ENCODE assay signal across 1 cellular context in genomic region chr12:45728625-45729232, GRCh38.
TF ChIP-seq lines count a peak whose summit lies in the region.

No MANE protein-coding gene starts in this region.

TF ChIP-seq in K562, 482 proteins besides CTCF, POLR2A, EP300 and RAD21 (continued from another document and continues in another):
- TF ChIP-seq RBM22 (IDR thresholded peaks at IDR 0.05; ENCODE audit: low read depth, low read length, poor library complexity, severe bottlenecking) = no peak
- TF ChIP-seq NFE2L1 (tag; IDR thresholded peaks at IDR 0.05; ENCODE audit: borderline replicate concordance, low read depth) = no peak
- TF ChIP-seq FOXP4 (CRISPR knock-in tag; IDR thresholded peaks at IDR 0.05; ENCODE audit: borderline replicate concordance) = 0 out of 2 replicates have a peak, but pooled peaks have one; percentile 32
- TF ChIP-seq ZNF23 (CRISPR knock-in tag; IDR thresholded peaks at IDR 0.05) = no peak
- 0 out of 2 replicates have a peak, but pooled peaks have one; percentile 34 for TF ChIP-seq ZNF143 (CRISPR knock-in tag; IDR thresholded peaks at IDR 0.05)
- TF ChIP-seq THAP7 (CRISPR knock-in tag; IDR thresholded peaks at IDR 0.05) = 0 out of 2 replicates have a peak, but pooled peaks have one; percentile 37
- TF ChIP-seq NCOA1 (IDR thresholded peaks at IDR 0.05; ENCODE audit: low read depth) = peak; percentile 57; the same call in 1 of the 2 replicates
- TF ChIP-seq, protein P1, sequence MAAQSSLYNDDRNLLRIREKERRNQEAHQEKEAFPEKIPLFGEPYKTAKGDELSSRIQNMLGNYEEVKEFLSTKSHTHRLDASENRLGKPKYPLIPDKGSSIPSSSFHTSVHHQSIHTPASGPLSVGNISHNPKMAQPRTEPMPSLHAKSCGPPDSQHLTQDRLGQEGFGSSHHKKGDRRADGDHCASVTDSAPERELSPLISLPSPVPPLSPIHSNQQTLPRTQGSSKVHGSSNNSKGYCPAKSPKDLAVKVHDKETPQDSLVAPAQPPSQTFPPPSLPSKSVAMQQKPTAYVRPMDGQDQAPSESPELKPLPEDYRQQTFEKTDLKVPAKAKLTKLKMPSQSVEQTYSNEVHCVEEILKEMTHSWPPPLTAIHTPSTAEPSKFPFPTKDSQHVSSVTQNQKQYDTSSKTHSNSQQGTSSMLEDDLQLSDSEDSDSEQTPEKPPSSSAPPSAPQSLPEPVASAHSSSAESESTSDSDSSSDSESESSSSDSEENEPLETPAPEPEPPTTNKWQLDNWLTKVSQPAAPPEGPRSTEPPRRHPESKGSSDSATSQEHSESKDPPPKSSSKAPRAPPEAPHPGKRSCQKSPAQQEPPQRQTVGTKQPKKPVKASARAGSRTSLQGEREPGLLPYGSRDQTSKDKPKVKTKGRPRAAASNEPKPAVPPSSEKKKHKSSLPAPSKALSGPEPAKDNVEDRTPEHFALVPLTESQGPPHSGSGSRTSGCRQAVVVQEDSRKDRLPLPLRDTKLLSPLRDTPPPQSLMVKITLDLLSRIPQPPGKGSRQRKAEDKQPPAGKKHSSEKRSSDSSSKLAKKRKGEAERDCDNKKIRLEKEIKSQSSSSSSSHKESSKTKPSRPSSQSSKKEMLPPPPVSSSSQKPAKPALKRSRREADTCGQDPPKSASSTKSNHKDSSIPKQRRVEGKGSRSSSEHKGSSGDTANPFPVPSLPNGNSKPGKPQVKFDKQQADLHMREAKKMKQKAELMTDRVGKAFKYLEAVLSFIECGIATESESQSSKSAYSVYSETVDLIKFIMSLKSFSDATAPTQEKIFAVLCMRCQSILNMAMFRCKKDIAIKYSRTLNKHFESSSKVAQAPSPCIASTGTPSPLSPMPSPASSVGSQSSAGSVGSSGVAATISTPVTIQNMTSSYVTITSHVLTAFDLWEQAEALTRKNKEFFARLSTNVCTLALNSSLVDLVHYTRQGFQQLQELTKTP (IDR thresholded peaks at IDR 0.05; ENCODE audit: low read depth in 1 of 2, partially characterized antibody in 2 of 2) = peak in 1 of 2 experiments; percentile 59
- peak; percentile 89 for TF ChIP-seq SMAD4 (CRISPR knock-in tag; conservative IDR thresholded peaks at IDR 0.05)
- TF ChIP-seq, protein P2, sequence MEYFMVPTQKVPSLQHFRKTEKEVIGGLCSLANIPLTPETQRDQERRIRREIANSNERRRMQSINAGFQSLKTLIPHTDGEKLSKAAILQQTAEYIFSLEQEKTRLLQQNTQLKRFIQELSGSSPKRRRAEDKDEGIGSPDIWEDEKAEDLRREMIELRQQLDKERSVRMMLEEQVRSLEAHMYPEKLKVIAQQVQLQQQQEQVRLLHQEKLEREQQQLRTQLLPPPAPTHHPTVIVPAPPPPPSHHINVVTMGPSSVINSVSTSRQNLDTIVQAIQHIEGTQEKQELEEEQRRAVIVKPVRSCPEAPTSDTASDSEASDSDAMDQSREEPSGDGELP (CRISPR knock-in tag; IDR thresholded peaks at IDR 0.05; ENCODE audit: borderline replicate concordance) = peak; percentile 93
- TF ChIP-seq CBX2 (IDR thresholded peaks at IDR 0.05; ENCODE audit: insufficient read depth, low read length, poor library complexity, severe bottlenecking) = no peak
- no peak; the same call in 1 of the 2 replicates for TF ChIP-seq NFE2 (IDR thresholded peaks at IDR 0.05; ENCODE audit: low read depth)
- TF ChIP-seq CHD1 (IDR thresholded peaks at IDR 0.05; ENCODE audit: low read length) = peak; percentile 55
- TF ChIP-seq HMGN3 (IDR thresholded peaks at IDR 0.05; ENCODE audit: borderline replicate concordance, extremely low read depth, insufficient read length, low read depth, low read length) = peak; percentile 98
- TF ChIP-seq BHLHE40 (IDR thresholded peaks at IDR 0.05; ENCODE audit: low read length) = peak; percentile 52; the same call in 1 of the 2 replicates
- no peak for TF ChIP-seq ZFPM2 (CRISPR knock-in tag; IDR thresholded peaks at IDR 0.05)
- TF ChIP-seq ZNF165 (CRISPR knock-in tag; IDR thresholded peaks at IDR 0.05; ENCODE audit: borderline replicate concordance) = no peak
- TF ChIP-seq, protein P3, sequence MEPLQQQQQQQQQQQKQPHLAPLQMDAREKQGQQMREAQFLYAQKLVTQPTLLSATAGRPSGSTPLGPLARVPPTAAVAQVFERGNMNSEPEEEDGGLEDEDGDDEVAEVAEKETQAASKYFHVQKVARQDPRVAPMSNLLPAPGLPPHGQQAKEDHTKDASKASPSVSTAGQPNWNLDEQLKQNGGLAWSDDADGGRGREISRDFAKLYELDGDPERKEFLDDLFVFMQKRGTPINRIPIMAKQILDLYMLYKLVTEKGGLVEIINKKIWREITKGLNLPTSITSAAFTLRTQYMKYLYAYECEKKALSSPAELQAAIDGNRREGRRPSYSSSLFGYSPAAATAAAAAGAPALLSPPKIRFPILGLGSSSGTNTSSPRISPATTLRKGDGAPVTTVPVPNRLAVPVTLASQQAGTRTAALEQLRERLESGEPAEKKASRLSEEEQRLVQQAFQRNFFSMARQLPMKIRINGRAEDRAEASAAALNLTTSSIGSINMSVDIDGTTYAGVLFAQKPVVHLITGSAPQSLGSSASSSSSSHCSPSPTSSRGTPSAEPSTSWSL (CRISPR knock-in tag; IDR thresholded peaks at IDR 0.05; ENCODE audit: borderline replicate concordance) = no peak
- peak; percentile 86 for TF ChIP-seq ELF1 (tag; IDR thresholded peaks at IDR 0.05)
- TF ChIP-seq CREB3 (tag; conservative IDR thresholded peaks at IDR 0.05; ENCODE audit: low read depth) = no peak
- TF ChIP-seq NFIX (CRISPR knock-in tag; IDR thresholded peaks at IDR 0.05; ENCODE audit: low read depth) = no peak
- no peak for TF ChIP-seq FOXK1 (CRISPR knock-in tag; IDR thresholded peaks at IDR 0.05; ENCODE audit: borderline replicate concordance)
- TF ChIP-seq GATA2 (CRISPR knock-in tag; IDR thresholded peaks at IDR 0.05) = no peak
- no peak for TF ChIP-seq RFX5 (IDR thresholded peaks at IDR 0.05; ENCODE audit: low read depth, low read length)
- TF ChIP-seq, protein P4, sequence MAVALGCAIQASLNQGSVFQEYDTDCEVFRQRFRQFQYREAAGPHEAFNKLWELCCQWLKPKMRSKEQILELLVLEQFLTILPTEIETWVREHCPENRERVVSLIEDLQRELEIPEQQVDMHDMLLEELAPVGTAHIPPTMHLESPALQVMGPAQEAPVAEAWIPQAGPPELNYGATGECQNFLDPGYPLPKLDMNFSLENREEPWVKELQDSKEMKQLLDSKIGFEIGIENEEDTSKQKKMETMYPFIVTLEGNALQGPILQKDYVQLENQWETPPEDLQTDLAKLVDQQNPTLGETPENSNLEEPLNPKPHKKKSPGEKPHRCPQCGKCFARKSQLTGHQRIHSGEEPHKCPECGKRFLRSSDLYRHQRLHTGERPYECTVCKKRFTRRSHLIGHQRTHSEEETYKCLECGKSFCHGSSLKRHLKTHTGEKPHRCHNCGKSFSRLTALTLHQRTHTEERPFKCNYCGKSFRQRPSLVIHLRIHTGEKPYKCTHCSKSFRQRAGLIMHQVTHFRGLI (CRISPR knock-in tag; IDR thresholded peaks at IDR 0.05) = no peak
- TF ChIP-seq ZNF140 (CRISPR knock-in tag; IDR thresholded peaks at IDR 0.05) = no peak
- TF ChIP-seq TAF9B (IDR thresholded peaks at IDR 0.05; ENCODE audit: partially characterized antibody) = peak; percentile 90
- TF ChIP-seq ADNP (tag; IDR thresholded peaks at IDR 0.05) = no peak
- peak in 1 of 2 experiments; percentile 80; a peak in 2 of 4 replicates for TF ChIP-seq SRF (CRISPR knock-in tag; IDR thresholded peaks at IDR 0.05)
- peak; percentile 74 for TF ChIP-seq HNRNPLL (IDR thresholded peaks at IDR 0.05; ENCODE audit: low read depth, low read length, poor library complexity, severe bottlenecking)
- no peak for TF ChIP-seq IFI16 (CRISPR knock-in tag; IDR thresholded peaks at IDR 0.05)
- TF ChIP-seq BCOR (IDR thresholded peaks at IDR 0.05) = peak; percentile 83
- TF ChIP-seq BMI1 (IDR thresholded peaks at IDR 0.05; ENCODE audit: low read length) = no peak
- no peak for TF ChIP-seq SAFB2 (IDR thresholded peaks at IDR 0.05; ENCODE audit: borderline replicate concordance, low read depth, low read length, severe bottlenecking)
- TF ChIP-seq ZNF75A (CRISPR knock-in tag; IDR thresholded peaks at IDR 0.05) = no peak
- TF ChIP-seq ZNF639 (CRISPR knock-in tag; conservative IDR thresholded peaks at IDR 0.05 in 1 of 2, IDR thresholded peaks at IDR 0.05 in 1 of 2) = peak in 1 of 2 experiments; percentile 97; a peak in 2 of 4 replicates
- no peak for TF ChIP-seq ZNF133 (CRISPR knock-in tag; IDR thresholded peaks at IDR 0.05)
- no peak for TF ChIP-seq LARP7 (IDR thresholded peaks at IDR 0.05)
- TF ChIP-seq SP1 (CRISPR knock-in tag; IDR thresholded peaks at IDR 0.05) = peak; percentile 91
- peak; percentile 68 for TF ChIP-seq BRD9 (IDR thresholded peaks at IDR 0.05; ENCODE audit: low read depth, partially characterized antibody)
- TF ChIP-seq MBD2 (IDR thresholded peaks at IDR 0.05; ENCODE audit: borderline replicate concordance, low read depth) = peak; percentile 65; the same call in 1 of the 2 replicates
- TF ChIP-seq ZMIZ1 (IDR thresholded peaks at IDR 0.05; ENCODE audit: low read depth in 2 of 2, low read length in 2 of 2) = no peak
- peak; percentile 92 for TF ChIP-seq CHAMP1 (IDR thresholded peaks at IDR 0.05)
- TF ChIP-seq NFRKB (IDR thresholded peaks at IDR 0.05; ENCODE audit: low read depth) = peak; percentile 49; the same call in 1 of the 2 replicates
- no peak for TF ChIP-seq ZNF212 (CRISPR knock-in tag; IDR thresholded peaks at IDR 0.05)
